ENCODE assay signal across 8 cellular contexts in the genomic region with DNA sequence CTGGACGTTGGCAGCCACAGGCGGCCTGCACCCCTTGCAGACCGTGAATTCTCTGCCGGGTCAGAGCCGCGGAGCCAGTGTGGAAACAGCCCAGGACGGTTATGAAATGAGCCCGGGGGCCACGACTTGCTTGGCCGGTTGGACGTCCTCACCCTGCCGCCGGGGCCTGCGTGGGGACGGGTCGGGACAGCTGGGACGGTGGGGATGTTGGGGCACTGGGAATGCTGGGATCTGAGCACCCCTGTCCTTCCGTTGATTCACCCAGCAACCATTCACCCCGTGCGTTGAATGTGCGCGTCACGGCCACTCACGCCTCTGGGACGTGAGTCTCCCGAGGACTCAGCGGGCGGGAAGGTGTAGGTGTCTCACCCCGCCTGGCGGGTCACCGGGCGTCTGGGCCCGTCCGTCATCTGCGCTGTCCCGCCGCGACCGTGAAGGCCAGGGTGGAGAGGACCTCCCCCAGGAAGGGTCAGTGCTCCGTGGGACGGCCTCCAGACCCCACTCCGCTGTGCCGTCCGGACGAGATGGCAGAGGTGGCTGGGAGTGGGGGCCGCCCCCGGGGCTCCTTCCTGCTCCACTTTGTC. TPM values are rescaled to one million over a fixed set of nuclear protein-coding genes. Genes with fewer than 3 reads are reported as not detected.
A peak's percentile ranks its signal among the peaks of the same experiment; 100 is the strongest.
DNase-seq lines count a peak whose midpoint lies in the region; TF ChIP-seq lines count a peak whose summit lies in the region.

No MANE protein-coding gene starts in this region.

- DNase-seq in stimulated activated CD4-positive, alpha-beta T cell treated with anti-CD3 and anti-CD28 coated beads, Interleukin-15, amount 100 ng/mL, for 24 hours: peak; percentile 60
- DNase-seq in stimulated activated CD4-positive, alpha-beta T cell treated with anti-CD3 and anti-CD28 coated beads, Interleukin-2, amount 100 ng/mL, for 48 hours: no peak
- DNase-seq in HPDE6-E6E7 (ENCODE audit: extremely low spot score) (peak; percentile 68), adrenal gland (peak in 6 of 7 donors; percentile 23 to 68 (median 54)), HuH-7.5 (ENCODE audit: low spot score) (no peak), OCI-M2 (lab: John Stamatoyannopoulos, UW; ENCODE audit: unreplicated experiment) (no peak)
- peak; percentile 33 to 44 for DNase-seq in stimulated activated CD4-positive, alpha-beta T cell treated with anti-CD3 and anti-CD28 coated beads, Interleukin-2, amount 100 ng/mL, for 24 hours

- intact Hi-C loops in adrenal gland (cut with DNase I): no loop called here

- no peaks in the 10 kb centered on the region for H3K27me3 ChIP-seq in adrenal gland

- H3K27ac ChIP-seq in adrenal gland: peak overlapping the region in 1 of 5 donors; percentile 14

- H3K4me3 ChIP-seq in adrenal gland: peak overlapping the region in 3 of 4 donors; percentile 7 to 62 (median 26)
- H3K4me3 ChIP-seq in iPS-11a (ENCODE audit: low read depth, low read length): peak overlapping the region; percentile 57

- TF ChIP-seq POLR2A in adrenal gland (IDR thresholded peaks at IDR 0.05): no peak

- WGBS in adrenal gland, 4 donors: 0 to 3% (median 0%) methylated on average over 3 to 47 of the region's 47 CpGs

- H3K36me3 ChIP-seq in adrenal gland (replicated peaks in 1 of 2): no peaks in the 10 kb centered on the region

- TF ChIP-seq CTCF in adrenal gland (IDR thresholded peaks at IDR 0.05): no peak

- peaks cover 6 to 15% of the 10 kb centered on the region in 2 donors for H3K4me1 ChIP-seq in adrenal gland (replicated peaks in 1 of 2)

- H3K9me3 ChIP-seq in adrenal gland (replicated peaks in 1 of 3): no peaks in the 10 kb centered on the region

RNA-seq across cellular contexts. Expression of gene PLCXD1, which starts 4.5 kb away (rescaled TPM):
- total RNA-seq in adrenal gland: 1 to 10 TPM; 1.2 to 7.8 (median 5.8) TPM
- 10 to 100 TPM in 1 of 3 donors, 1 to 10 TPM in 2; 1.4 to 14.3 (median 9.9) TPM for polyA plus RNA-seq in adrenal gland

RNA-seq across cellular contexts. Expression of gene GTPBP6, which starts 41.9 kb away (rescaled TPM):
- total RNA-seq in adrenal gland: 10 to 100 TPM; 29.8 to 57.1 (median 38.1) TPM
- 10 to 100 TPM in 2 of 3 donors, 1 to 10 TPM in 1; 5.3 to 53.3 (median 40.5) TPM for polyA plus RNA-seq in adrenal gland

Comparison
In these comparisons a context has a peak if more than half of its experiments do, and no peak if none do; other contexts are left out.
1. DNase-seq: peak in stimulated activated CD4-positive, alpha-beta T cell treated with anti-CD3 and anti-CD28 coated beads, Interleukin-15, amount 100 ng/mL, for 24 hours (single experiment), HPDE6-E6E7 (single experiment), adrenal gland (6 of 7) and stimulated activated CD4-positive, alpha-beta T cell treated with anti-CD3 and anti-CD28 coated beads, Interleukin-2, amount 100 ng/mL, for 24 hours (2 of 2); none in stimulated activated CD4-positive, alpha-beta T cell treated with anti-CD3 and anti-CD28 coated beads, Interleukin-2, amount 100 ng/mL, for 48 hours (0 of 2), HuH-7.5 (single experiment) and OCI-M2 (single experiment).